In genomic region chr13:99218969-99219368, GRCh38 we compare ENCODE assay signal across 9 cellular contexts. TPM values are rescaled to one million over a fixed set of nuclear protein-coding genes. Genes with fewer than 3 reads are reported as not detected.
DNase-seq lines count a peak whose midpoint lies in the region; ATAC-seq and TF ChIP-seq lines count a peak whose summit lies in the region.
"Had no signal": no experiment of that assay in that cellular context is flagged by ENCODE, and none has a peak within 500 bp of the region (broad histone marks: within the 10 kb centered on the region; RNA-seq: fewer than 3 reads in every experiment).

No MANE protein-coding gene starts in this region.

- peaks cover 9% of the 10 kb centered on the region for H3K4me1 Mint-ChIP-seq in mesothelial cell of epicardium

- H3K9me3 Mint-ChIP-seq in mesothelial cell of epicardium: peaks cover 19% of the 10 kb centered on the region

- ATAC-seq in GM19372 (IDR thresholded peaks at IDR 0.05; ENCODE audit: low read depth, unreplicated experiment): peak; percentile 63
- peak; percentile 43 for ATAC-seq in HG03558 (IDR thresholded peaks at IDR 0.05; ENCODE audit: extremely low read depth, unreplicated experiment)

- H3K36me3 Mint-ChIP-seq in mesothelial cell of epicardium: peaks cover 13% of the 10 kb centered on the region

- no peak overlapping the region for H3K27ac Mint-ChIP-seq in mesothelial cell of epicardium

- peak; percentile 53 for DNase-seq in activated effector memory CD4-positive, alpha-beta T cell treated with Interleukin-2 at 50 U/mL for 16 hours
- peak; percentile 40 to 50 for DNase-seq in stimulated activated CD4-positive, alpha-beta T cell treated with anti-CD3 and anti-CD28 coated beads, Interleukin-2, amount 100 ng/mL, for 24 hours
- DNase-seq in NCI-H2171 treated with DMSO at 0.1 percent for 48 hours (lab: John Stamatoyannopoulos, UW) (no peak), mesothelial cell of epicardium (ENCODE audit: low spot score in 2 of 2, unreplicated experiment in 2 of 2) (no peak), COLO829 (ENCODE audit: low spot score) (no peak), NCI-H1417 treated with DMSO at 0.1 percent for 48 hours (lab: John Stamatoyannopoulos, UW) (no peak)
- DNase-seq: NCI-H187 had no signal

- TF ChIP-seq CTCF in mesothelial cell of epicardium (IDR thresholded peaks at IDR 0.05; ENCODE audit: unreplicated experiment): no peak

- H3K27me3 Mint-ChIP-seq in mesothelial cell of epicardium (ENCODE audit: low read depth): no peaks in the 10 kb centered on the region

- no peak overlapping the region for H3K4me3 Mint-ChIP-seq in mesothelial cell of epicardium

RNA-seq across cellular contexts. Expression of gene UBAC2, which starts 18.3 kb away (rescaled TPM):
- 61.8 to 64.3 TPM (median 62.3 TPM) in 3 replicates for total RNA-seq in mesothelial cell of epicardium

RNA-seq across cellular contexts. Expression of gene GPR18, which starts 39.2 kb away (rescaled TPM):
- not detected in 3 replicates for total RNA-seq in mesothelial cell of epicardium

Comparison
In these comparisons a context has a peak if more than half of its experiments do, and no peak if none do; other contexts are left out.
1. DNase-seq: peak in activated effector memory CD4-positive, alpha-beta T cell treated with Interleukin-2 at 50 U/mL for 16 hours (single experiment) and stimulated activated CD4-positive, alpha-beta T cell treated with anti-CD3 and anti-CD28 coated beads, Interleukin-2, amount 100 ng/mL, for 24 hours (2 of 2); none in NCI-H2171 treated with DMSO at 0.1 percent for 48 hours (single experiment), mesothelial cell of epicardium (0 of 2), COLO829 (single experiment) and NCI-H1417 treated with DMSO at 0.1 percent for 48 hours (single experiment).